In the genomic region with DNA sequence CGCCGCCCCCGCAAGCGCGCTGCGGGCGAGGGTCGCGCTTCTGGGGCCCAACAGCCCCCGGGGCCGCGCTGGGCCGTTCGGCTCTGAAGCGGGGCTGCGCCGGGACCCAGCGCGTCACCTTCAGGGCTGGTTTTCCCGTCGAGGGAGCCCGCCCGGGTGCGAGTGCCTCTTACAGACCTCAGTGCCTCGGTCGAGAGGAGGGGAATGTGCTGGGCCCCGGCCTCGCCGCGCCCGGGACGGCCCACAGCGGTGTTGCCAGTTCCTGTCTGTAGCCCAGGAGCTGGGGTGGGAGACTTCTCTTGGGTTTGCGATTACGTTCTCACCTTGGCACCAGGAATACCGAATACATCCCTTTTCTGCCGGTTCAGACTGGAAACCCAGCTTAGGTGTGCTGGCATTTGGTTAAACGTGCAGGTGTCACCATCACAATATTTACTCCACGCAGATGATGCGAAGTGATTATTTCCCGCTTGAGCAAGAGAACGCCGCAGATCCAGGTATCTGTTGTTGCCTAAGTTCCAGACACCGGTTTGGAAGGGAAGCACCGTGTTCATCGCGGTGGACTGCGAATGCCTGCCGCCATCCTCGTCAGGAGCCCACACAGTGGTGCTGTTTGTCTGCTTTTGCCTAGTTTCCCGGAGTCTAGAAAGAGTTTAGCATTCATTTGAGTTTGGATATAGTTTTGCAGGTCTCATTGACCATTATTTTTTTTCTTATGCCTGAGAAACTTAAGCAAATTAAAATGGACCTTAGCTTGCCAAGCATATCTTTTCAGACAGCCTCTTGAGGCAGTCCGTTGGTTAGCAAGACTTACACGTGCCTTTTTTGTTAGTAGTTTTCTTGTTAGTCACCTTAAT, we compare ENCODE assay signal across 8 cellular contexts. TPM values are rescaled to one million over a fixed set of nuclear protein-coding genes. Genes with fewer than 3 reads are reported as not detected.
DNase-seq lines count a peak whose midpoint lies in the region; ATAC-seq and TF ChIP-seq lines count a peak whose summit lies in the region.

No MANE protein-coding gene starts in this region.

- H3K23ac ChIP-seq in trophoblast cell (ENCODE audit: low read length) = no peak overlapping the region

- peak overlapping the region; percentile 57 for H3K4ac ChIP-seq in trophoblast cell (ENCODE audit: low read depth, low read length)

- peak overlapping the region; percentile 88 for H3K4me2 ChIP-seq in trophoblast cell (ENCODE audit: low read length)

- H3K18ac ChIP-seq in trophoblast cell (ENCODE audit: low read length) = peak overlapping the region; percentile 22

- ATAC-seq in GM19455 (IDR thresholded peaks at IDR 0.05; ENCODE audit: unreplicated experiment) (peak; percentile 1), GM19328 (IDR thresholded peaks at IDR 0.05; ENCODE audit: unreplicated experiment) (no peak)
- ATAC-seq in activated naive CD8-positive, alpha-beta T cell treated with anti-CD3 and anti-CD28 coated beads, Interleukin-2, amount 10 ng/mL, durations not matched to agents 7 days and 5 days (ENCODE audit: low read depth) = no peak

- H3K9ac ChIP-seq in trophoblast cell (ENCODE audit: low read length) = peak overlapping the region; percentile 96

- H2AK5ac ChIP-seq in trophoblast cell (ENCODE audit: low read length) = no peak overlapping the region

- H3K27me3 ChIP-seq in right atrium auricular region (no peaks in the 10 kb centered on the region), trophoblast cell (ENCODE audit: insufficient read depth, low read length) (no peaks in the 10 kb centered on the region)

- peak overlapping the region; percentile 93 for H3K4me3 Mint-ChIP-seq in activated naive CD8-positive, alpha-beta T cell treated with anti-CD3 and anti-CD28 coated beads, Interleukin-2, amount 10 ng/mL, durations not matched to agents 7 days and 5 days

- H3K27ac ChIP-seq in right atrium auricular region (peak overlapping the region; percentile 97 to 99), trophoblast cell (ENCODE audit: low read depth, low read length) (peak overlapping the region; percentile 26)

- H3K4me3 ChIP-seq in right atrium auricular region = peak overlapping the region; percentile 74 to 84
- peak overlapping the region; percentile 98 for H3K4me3 ChIP-seq in trophoblast cell (ENCODE audit: low read depth, low read length)

- H3K4me1 ChIP-seq in right atrium auricular region (peaks cover 0 to 43% of the 10 kb centered on the region in 2 donors), trophoblast cell (ENCODE audit: control insufficient read depth in 1 of 2, insufficient read depth in 2 of 2, low read length in 2 of 2) (peaks cover 6 to 9% of the 10 kb centered on the region in 2 experiments)

- POLR2A ChIA-PET in activated naive CD8-positive, alpha-beta T cell treated with anti-CD3 and anti-CD28 coated beads, Interleukin-2, amount 10 ng/mL, durations not matched to agents 7 days and 5 days (lab: Charles Lee) = interaction anchor here (0.6 to 3.8 kb wide), 6 partner anchors 9 to 558 kb away, joined by 3 to 44 read pairs (median 3); partner anchors contain the start of genes BANP, C16orf95, FBXO31 and KLHDC4

- peaks cover 5% of the 10 kb centered on the region for H3K36me3 Mint-ChIP-seq in activated naive CD8-positive, alpha-beta T cell treated with anti-CD3 and anti-CD28 coated beads, Interleukin-2, amount 10 ng/mL, durations not matched to agents 7 days and 5 days

- peak in 1 of 2 donors; percentile 54 for TF ChIP-seq CTCF in right atrium auricular region (IDR thresholded peaks at IDR 0.05)

- H2BK5ac ChIP-seq in trophoblast cell (ENCODE audit: low read depth, low read length, poor library complexity) = peak overlapping the region; percentile 50

- no peak overlapping the region for H2BK120ac ChIP-seq in trophoblast cell (ENCODE audit: insufficient read depth, low read length, poor library complexity)

- peaks cover 13% of the 10 kb centered on the region for H3K79me2 ChIP-seq in trophoblast cell (ENCODE audit: control insufficient read depth, insufficient read depth, low read length, poor library complexity)

- H3K27me3 Mint-ChIP-seq in activated naive CD8-positive, alpha-beta T cell treated with anti-CD3 and anti-CD28 coated beads, Interleukin-2, amount 10 ng/mL, durations not matched to agents 7 days and 5 days = no peaks in the 10 kb centered on the region

- peaks cover 8% of the 10 kb centered on the region for H3K79me1 ChIP-seq in trophoblast cell (ENCODE audit: low read length)

- peak overlapping the region; percentile 28 for H3K14ac ChIP-seq in trophoblast cell (ENCODE audit: low read length)

- H4K91ac ChIP-seq in trophoblast cell (ENCODE audit: low read depth, low read length) = peak overlapping the region; percentile 64

- H3K4me1 Mint-ChIP-seq in activated naive CD8-positive, alpha-beta T cell treated with anti-CD3 and anti-CD28 coated beads, Interleukin-2, amount 10 ng/mL, durations not matched to agents 7 days and 5 days = peaks cover 31% of the 10 kb centered on the region

- DNase-seq in AML-193 (lab: John Stamatoyannopoulos, UW) = peak; percentile 6 to 39
- peak; percentile 71 for DNase-seq in activated naive CD8-positive, alpha-beta T cell treated with anti-CD3 and anti-CD28 coated beads, Interleukin-2, amount 10 ng/mL, durations not matched to agents 7 days and 5 days
- no peak for DNase-seq in right atrium auricular region (ENCODE audit: low spot score)
- DNase-seq in trophoblast cell = peak; percentile 62 to 73
- no peak for DNase-seq in GOT3 (lab: John Stamatoyannopoulos, UW)

- peak overlapping the region; percentile 19 for H2AFZ ChIP-seq in trophoblast cell (ENCODE audit: insufficient read depth, low read length, poor library complexity)

- H3K9me3 Mint-ChIP-seq in activated naive CD8-positive, alpha-beta T cell treated with anti-CD3 and anti-CD28 coated beads, Interleukin-2, amount 10 ng/mL, durations not matched to agents 7 days and 5 days = no peaks in the 10 kb centered on the region

- WGBS in trophoblast cell (ENCODE audit: extremely low coverage, insufficient coverage, insufficient read length) = no CpG with 5 or more reads among the region's 53 CpGs

- H3K27ac Mint-ChIP-seq in activated naive CD8-positive, alpha-beta T cell treated with anti-CD3 and anti-CD28 coated beads, Interleukin-2, amount 10 ng/mL, durations not matched to agents 7 days and 5 days = peak overlapping the region; percentile 88

- H4K8ac ChIP-seq in trophoblast cell (ENCODE audit: low read depth, low read length) = no peak overlapping the region

- no peak overlapping the region for H4K12ac ChIP-seq in trophoblast cell (ENCODE audit: low read depth, low read length)

- H3K9me3 ChIP-seq in right atrium auricular region (no peaks in the 10 kb centered on the region), trophoblast cell (ENCODE audit: insufficient read depth, low read depth, low read length) (no peaks in the 10 kb centered on the region)

- H2BK12ac ChIP-seq in trophoblast cell (ENCODE audit: low read length) = no peak overlapping the region

- H3K36me3 ChIP-seq in right atrium auricular region = no peaks in the 10 kb centered on the region
- H3K36me3 ChIP-seq in trophoblast cell (ENCODE audit: control insufficient read depth in 1 of 2, insufficient read depth in 2 of 2, low read length in 2 of 2) = no peaks in the 10 kb centered on the region

TF ChIP-seq in PFSK-1, 5 proteins besides CTCF, POLR2A, EP300 and RAD21:
- no peak; the same call in 1 of the 2 replicates for TF ChIP-seq TAF1 (IDR thresholded peaks at IDR 0.05; ENCODE audit: borderline replicate concordance, insufficient read depth, low read length)
- TF ChIP-seq FOXP2 (optimal IDR thresholded peaks at IDR 0.05; ENCODE audit: borderline replicate concordance, extremely low read depth, extremely low read length, insufficient read depth) = no peak
- TF ChIP-seq POLR2AphosphoS5 (IDR thresholded peaks at IDR 0.05; ENCODE audit: low read depth, low read length) = no peak
- TF ChIP-seq REST (IDR thresholded peaks at IDR 0.05; ENCODE audit: insufficient read depth in 1 of 2, low read depth in 2 of 2, low read length in 2 of 2) = no peak
- TF ChIP-seq SIN3A (IDR thresholded peaks at IDR 0.05; ENCODE audit: borderline replicate concordance, insufficient read depth, low read length) = peak; percentile 27; the same call in 1 of the 2 replicates

RNA-seq across cellular contexts. Expression of gene MAP1LC3B, which starts 0.9 kb away (rescaled TPM):
- 77.6 TPM for polyA plus RNA-seq in PFSK-1 (2012; ENCODE audit: insufficient read length, low read depth)
- total RNA-seq in activated naive CD8-positive, alpha-beta T cell treated with anti-CD3 and anti-CD28 coated beads, Interleukin-2, amount 10 ng/mL, durations not matched to agents 7 days and 5 days = 10 to 100 TPM; 55.6 to 57.4 TPM
- total RNA-seq in right atrium auricular region = 10 to 100 TPM; 57.5 to 83.0 TPM
- 81.7 and 82.7 TPM in 2 replicates for polyA plus RNA-seq in trophoblast cell (2013)

RNA-seq across cellular contexts. Expression of gene FBXO31, which starts 9.5 kb away (rescaled TPM):
- 39.5 TPM for polyA plus RNA-seq in PFSK-1 (2012; ENCODE audit: insufficient read length, low read depth)
- 10 to 100 TPM; 36.6 TPM for total RNA-seq in activated naive CD8-positive, alpha-beta T cell treated with anti-CD3 and anti-CD28 coated beads, Interleukin-2, amount 10 ng/mL, durations not matched to agents 7 days and 5 days
- 10 to 100 TPM; 39.3 to 53.1 TPM for total RNA-seq in right atrium auricular region
- 7.8 TPM in 2 replicates for polyA plus RNA-seq in trophoblast cell (2013)

Comparison
In these comparisons a context has a peak if more than half of its experiments do, and no peak if none do; other contexts are left out.
1. DNase-seq: peak in AML-193 (2 of 2), activated naive CD8-positive, alpha-beta T cell treated with anti-CD3 and anti-CD28 coated beads, Interleukin-2, amount 10 ng/mL, durations not matched to agents 7 days and 5 days (single experiment) and trophoblast cell (2 of 2); none in right atrium auricular region (single experiment) and GOT3 (single experiment).